21 cellular contexts compared by ENCODE assay signal in genomic region chr3:150259526-150260145, GRCh38.
"Had no signal": no experiment of that assay in that cellular context is flagged by ENCODE, and none has a peak within 500 bp of the region (broad histone marks: within the 10 kb centered on the region; RNA-seq: fewer than 3 reads in every experiment).

No MANE protein-coding gene starts in this region.

- H3K4me3 ChIP-seq: SJCRH30 had no signal

- H3K27me3 ChIP-seq: SJCRH30 had no signal

- H3K4me2 ChIP-seq: KMS-11 had no signal

- FAIRE-seq: RCC 7860 had no signal

- H3K9me3 ChIP-seq: SJCRH30 had no signal

- H3K27ac ChIP-seq: KMS-11, SJCRH30 had no signal

- H3K36me3 ChIP-seq: SJCRH30 had no signal

- DNase-seq: IMR-90, Kasumi-1, MM.1S, NCI-H1092 treated with DMSO at 0.1 percent for 48 hours, NCI-H1436, NCI-H1694, NCI-H187 treated with DMSO at 0.1 percent for 48 hours, NCI-H2029 treated with DMSO at 0.1 percent for 48 hours, NCI-H2171, NCI-H226, NCI-H446, NCI-H510A, NCI-H524 treated with DMSO at 0.1 percent for 48 hours, NCI-H69, NCI-H774, RPMI8226, SHP77 treated with DMSO at 0.1 percent for 48 hours, SJCRH30 had no signal

- ATAC-seq: SK-N-SH treated with all-trans-retinoic acid at 6 μM for 48 hours had no signal

- H3K9ac ChIP-seq: KMS-11 had no signal
